Comparison of ENCODE assay signal across 21 cellular contexts in genomic region chr7:8305104-8305503, GRCh38.
"Had no signal": no experiment of that assay in that cellular context is flagged by ENCODE, and none has a peak within 500 bp of the region (broad histone marks: within the 10 kb centered on the region; RNA-seq: fewer than 3 reads in every experiment).

No MANE protein-coding gene starts in this region.

- H3K27me3 ChIP-seq: esophagus squamous epithelium, sigmoid colon, stomach, thyroid gland had no signal

- H3K27ac Mint-ChIP-seq: naive thymus-derived CD8-positive, alpha-beta T cell; nephron progenitor cell; stimulated activated effector memory CD8-positive, alpha-beta T cell treated with anti-CD3 and anti-CD28 coated beads, Interleukin-12 subunit alpha, Interleukin-12 subunit beta, amount 100 ng/mL, for 72 hours had no signal

- DNase-seq: dermis blood vessel endothelial cell; effector memory CD4-positive, alpha-beta T cell; erythroblast; esophagus squamous epithelium; foreskin melanocyte; left ventricle myocardium superior; lower lobe of right lung; naive thymus-derived CD8-positive, alpha-beta T cell; nephron progenitor cell; nucleus accumbens; psoas muscle; right cardiac atrium; sigmoid colon; stimulated activated CD4-positive, alpha-beta T cell treated with anti-CD3 and anti-CD28 coated beads, Interleukin-2, amount 100 ng/mL, for 24 hours; stimulated activated CD4-positive, alpha-beta T cell treated with anti-CD3 and anti-CD28 coated beads, Interleukin-4, amount 100 ng/mL, for 24 hours; stimulated activated naive CD4-positive, alpha-beta T cell treated with Interleukin-2 at 50 U/mL for 16 hours; stomach; thyroid gland had no signal

- H3K36me3 ChIP-seq: esophagus squamous epithelium, lower lobe of right lung, sigmoid colon, stomach, thyroid gland had no signal

- H3K36me3 Mint-ChIP-seq: naive thymus-derived CD8-positive, alpha-beta T cell; stimulated activated effector memory CD8-positive, alpha-beta T cell treated with anti-CD3 and anti-CD28 coated beads, Interleukin-12 subunit alpha, Interleukin-12 subunit beta, amount 100 ng/mL, for 72 hours; type B pancreatic cell had no signal

- H3K9me3 ChIP-seq: esophagus squamous epithelium, lower lobe of right lung, psoas muscle, sigmoid colon, stomach, thyroid gland had no signal

- H3K27ac ChIP-seq: coronary artery, esophagus squamous epithelium, lower lobe of right lung, psoas muscle, sigmoid colon, stomach, thyroid gland had no signal

- H3K4me1 ChIP-seq: esophagus squamous epithelium, lower lobe of right lung, psoas muscle, sigmoid colon, stomach, thyroid gland had no signal

- H3K27me3 Mint-ChIP-seq: type B pancreatic cell had no signal

- H3K4me3 Mint-ChIP-seq: naive thymus-derived CD8-positive, alpha-beta T cell; nephron progenitor cell; stimulated activated effector memory CD8-positive, alpha-beta T cell treated with anti-CD3 and anti-CD28 coated beads, Interleukin-12 subunit alpha, Interleukin-12 subunit beta, amount 100 ng/mL, for 72 hours had no signal

- H3K4me3 ChIP-seq: coronary artery, esophagus squamous epithelium, lower lobe of right lung, psoas muscle, sigmoid colon, stomach, thyroid gland had no signal

- ATAC-seq: left ventricle myocardium superior; lower lobe of right lung; naive thymus-derived CD8-positive, alpha-beta T cell; psoas muscle; right cardiac atrium; stimulated activated effector memory CD8-positive, alpha-beta T cell treated with anti-CD3 and anti-CD28 coated beads, Interleukin-12 subunit alpha, Interleukin-12 subunit beta, amount 100 ng/mL, for 72 hours had no signal

- H3K9me3 Mint-ChIP-seq: naive thymus-derived CD8-positive, alpha-beta T cell; stimulated activated effector memory CD8-positive, alpha-beta T cell treated with anti-CD3 and anti-CD28 coated beads, Interleukin-12 subunit alpha, Interleukin-12 subunit beta, amount 100 ng/mL, for 72 hours; type B pancreatic cell had no signal

- H3K4me1 Mint-ChIP-seq: naive thymus-derived CD8-positive, alpha-beta T cell; stimulated activated effector memory CD8-positive, alpha-beta T cell treated with anti-CD3 and anti-CD28 coated beads, Interleukin-12 subunit alpha, Interleukin-12 subunit beta, amount 100 ng/mL, for 72 hours had no signal
